18 cellular contexts compared by ENCODE assay signal in genomic region chr7:44085549-44085948, GRCh38. TPM values are rescaled to one million over a fixed set of nuclear protein-coding genes. Genes with fewer than 3 reads are reported as not detected.
DNase-seq lines count a peak whose midpoint lies in the region; ATAC-seq and TF ChIP-seq lines count a peak whose summit lies in the region.
"Had no signal": no experiment of that assay in that cellular context is flagged by ENCODE, and none has a peak within 500 bp of the region (broad histone marks: within the 10 kb centered on the region; RNA-seq: fewer than 3 reads in every experiment).

No MANE protein-coding gene starts in this region.

- H3K27me3 ChIP-seq in right cardiac atrium (ENCODE audit: control insufficient read depth, insufficient read depth) (no peaks in the 10 kb centered on the region), right atrium auricular region (no peaks in the 10 kb centered on the region), PC-9 (ENCODE audit: insufficient read depth, low read depth) (no peaks in the 10 kb centered on the region), fibroblast of lung (ENCODE audit: control insufficient read depth, insufficient read depth, low read length) (no peaks in the 10 kb centered on the region), aorta (ENCODE audit: control insufficient read depth in 1 of 2, insufficient read depth in 2 of 2, low read length in 1 of 2) (no peaks in the 10 kb centered on the region)
- H3K27me3 ChIP-seq: cardiac muscle cell had no signal

- no peak overlapping the region for H3K4me3 Mint-ChIP-seq in naive thymus-derived CD8-positive, alpha-beta T cell

- intact Hi-C loops in right cardiac atrium (cut with DNase I) (no loop called here), PC-9 (cut with micrococcal nuclease; ENCODE audit: unreplicated experiment) (no loop called here), aorta (cut with DNase I) (no loop called here)

- H3K27me3 Mint-ChIP-seq in naive thymus-derived CD8-positive, alpha-beta T cell = no peaks in the 10 kb centered on the region

- peaks cover 14% of the 10 kb centered on the region; the same call in 1 of the 2 replicates for H3F3A ChIP-seq in PC-9 (ENCODE audit: insufficient read depth, low read depth)

- H2AFZ ChIP-seq in PC-9 = no peak overlapping the region
- no peak overlapping the region for H2AFZ ChIP-seq in fibroblast of lung (ENCODE audit: low read length)

- H3K36me3 Mint-ChIP-seq in naive thymus-derived CD8-positive, alpha-beta T cell = peaks cover 0 to 7% (median 5%) of the 10 kb centered on the region in 3 donors

- POLR2A ChIA-PET in PC-9 (lab: Charles Lee; ENCODE audit: unreplicated experiment) = no interaction called here
- POLR2A ChIA-PET in naive thymus-derived CD8-positive, alpha-beta T cell (lab: Charles Lee) = interaction anchor here (0.7 to 1.1 kb wide), 2 partner anchors 38 to 41 kb away, joined by 3 read pairs; partner anchors contain the start of genes DBNL and POLD2

- H3K9me3 ChIP-seq in right cardiac atrium (ENCODE audit: control insufficient read depth, low read length) (no peaks in the 10 kb centered on the region), right atrium auricular region (no peaks in the 10 kb centered on the region), PC-9 (ENCODE audit: insufficient read depth, low read depth) (no peaks in the 10 kb centered on the region), fibroblast of lung (ENCODE audit: control insufficient read depth, insufficient read depth, low read depth, low read length) (no peaks in the 10 kb centered on the region), aorta (ENCODE audit: control insufficient read depth, low read length) (no peaks in the 10 kb centered on the region)
- H3K9me3 ChIP-seq: prostate gland had no signal

- no peak for TF ChIP-seq CTCF in right atrium auricular region (IDR thresholded peaks at IDR 0.05)
- peak; percentile 27; the same call in 1 of the 2 replicates for TF ChIP-seq CTCF in PC-9 (conservative IDR thresholded peaks at IDR 0.05)
- peak in 1 of 2 donors; percentile 6 for TF ChIP-seq CTCF in fibroblast of lung (conservative IDR thresholded peaks at IDR 0.05 in 1 of 2, IDR thresholded peaks at IDR 0.05 in 1 of 2; ENCODE audit: low read depth in 1 of 2, low read length in 2 of 2)

- no peaks in the 10 kb centered on the region for H3K9me2 ChIP-seq in PC-9 (ENCODE audit: insufficient read depth)

- no peak overlapping the region for H3K9ac ChIP-seq in fibroblast of lung (ENCODE audit: insufficient read depth, low read length)

- peaks cover 8 to 20% (median 15%) of the 10 kb centered on the region in 4 donors for H3K4me1 Mint-ChIP-seq in naive thymus-derived CD8-positive, alpha-beta T cell

- H3K4me1 ChIP-seq in right cardiac atrium (ENCODE audit: control insufficient read depth, insufficient read depth, low read length) (peaks cover 3% of the 10 kb centered on the region), right atrium auricular region (peaks cover 0 to 36% of the 10 kb centered on the region in 2 donors), PC-9 (replicated peaks; ENCODE audit: insufficient read depth) (peaks cover 20% of the 10 kb centered on the region), fibroblast of lung (ENCODE audit: control insufficient read depth, extremely low read depth, insufficient read depth, low read length) (peaks cover 14% of the 10 kb centered on the region), aorta (ENCODE audit: control insufficient read depth in 1 of 2, insufficient read depth in 2 of 2, low read length in 2 of 2) (peaks cover 0 to 8% of the 10 kb centered on the region in 2 donors)
- H3K4me1 ChIP-seq: prostate gland had no signal

- ATAC-seq in right cardiac atrium (no peak), aorta (ENCODE audit: low FRiP score) (no peak)
- ATAC-seq in naive thymus-derived CD8-positive, alpha-beta T cell = no peak

- H3K27ac ChIP-seq in right cardiac atrium (ENCODE audit: low read length) = no peak overlapping the region
- peak overlapping the region in 1 of 2 donors; percentile 3 for H3K27ac ChIP-seq in right atrium auricular region
- H3K27ac ChIP-seq in PC-9 = no peak overlapping the region
- H3K27ac ChIP-seq in fibroblast of lung (ENCODE audit: insufficient read depth, low read length) = peak overlapping the region; percentile 35
- H3K27ac ChIP-seq in aorta (ENCODE audit: low read depth in 1 of 2, low read length in 2 of 2) = peak overlapping the region; percentile 78 to 84
- H3K27ac ChIP-seq: cardiac muscle cell, prostate gland had no signal

- no TSS peak for BruUV-seq in PC-9 (replicated peaks; lab: Mats Ljungman, UMichigan)

- H3K27ac Mint-ChIP-seq in naive thymus-derived CD8-positive, alpha-beta T cell = no peak overlapping the region
- H3K27ac Mint-ChIP-seq: activated T-helper 2 cell treated with anti-CD3 and anti-CD28 coated beads, Interferon-gamma antibody, Interleukin-2, Interleukin-4, amounts not matched to agents 10 μg/mL and 5 μg/mL and 100 μg/mL, durations not matched to agents 14 hours and 24 hours and 36 hours had no signal

- CTCF ChIA-PET in PC-9 (lab: Charles Lee) = no interaction called here

- WGBS in right cardiac atrium = 95% methylated on average over 3 of the region's 3 CpGs
- WGBS in aorta, 2 donors = 85 to 93% methylated on average over 3 of the region's 3 CpGs

- H4K20me1 ChIP-seq in PC-9 (ENCODE audit: insufficient read depth) (no peaks in the 10 kb centered on the region), fibroblast of lung (ENCODE audit: control insufficient read depth, extremely low read depth, insufficient read depth, low read length) (no peaks in the 10 kb centered on the region)

- no peaks in the 10 kb centered on the region for H3K9me3 Mint-ChIP-seq in naive thymus-derived CD8-positive, alpha-beta T cell
- H3K9me3 Mint-ChIP-seq: activated T-helper 2 cell treated with anti-CD3 and anti-CD28 coated beads, Interferon-gamma antibody, Interleukin-2, Interleukin-4, amounts not matched to agents 10 μg/mL and 5 μg/mL and 100 μg/mL, durations not matched to agents 14 hours and 24 hours and 36 hours had no signal

- H3K79me2 ChIP-seq in PC-9 (ENCODE audit: low read depth) (peaks cover 13% of the 10 kb centered on the region), fibroblast of lung (ENCODE audit: control insufficient read depth, insufficient read depth, low read length) (peaks cover 6% of the 10 kb centered on the region)

- no peak overlapping the region for H3K4me3 ChIP-seq in right cardiac atrium (ENCODE audit: low read length)
- H3K4me3 ChIP-seq in right atrium auricular region = no peak overlapping the region
- H3K4me3 ChIP-seq in PC-9 = no peak overlapping the region
- H3K4me3 ChIP-seq in fibroblast of lung (replicated peaks in 1 of 4; ENCODE audit: control extremely low read depth in 1 of 4, insufficient read depth in 1 of 4, low read depth in 3 of 4, low read length in 4 of 4) = no peak overlapping the region
- H3K4me3 ChIP-seq in aorta (ENCODE audit: low read length in 2 of 2) = no peak overlapping the region
- H3K4me3 ChIP-seq: cardiac muscle cell, prostate gland had no signal

- H3K36me3 ChIP-seq in right atrium auricular region (peaks cover under 1% of the 10 kb centered on the region), PC-9 (ENCODE audit: low read depth) (peaks cover 2% of the 10 kb centered on the region; the same call in 1 of the 2 replicates), fibroblast of lung (ENCODE audit: control insufficient read depth, insufficient read depth, low read length) (no peaks in the 10 kb centered on the region), aorta (ENCODE audit: control insufficient read depth in 1 of 2, insufficient read depth in 2 of 2, low read length in 1 of 2) (no peaks in the 10 kb centered on the region)

- H3K4me2 ChIP-seq in PC-9 (no peak overlapping the region), fibroblast of lung (ENCODE audit: extremely low read depth, insufficient read depth, low read length) (no peak overlapping the region)

- DNase-seq in right cardiac atrium (peak in 2 of 3 donors; percentile 47 to 53), right atrium auricular region (ENCODE audit: low spot score) (no peak), PC-9 (no peak), fibroblast of lung (ENCODE audit: low read depth in 2 of 2) (no peak), aorta (peak in 1 of 2 donors; percentile 67), AML-193 (lab: John Stamatoyannopoulos, UW) (no peak), GOT3 (lab: John Stamatoyannopoulos, UW) (no peak)
- DNase-seq in naive thymus-derived CD8-positive, alpha-beta T cell = no peak
- DNase-seq: activated CD4-positive, alpha-beta T cell treated with anti-CD3 and anti-CD28 coated beads, Interleukin-2, amount 50 U/mL, for 4 hours; EL; midbrain; NCI-H2171 treated with DMSO at 0.1 percent for 48 hours; stimulated activated CD4-positive, alpha-beta T cell treated with anti-CD3 and anti-CD28 coated beads, Interleukin-2, amount 100 ng/mL, for 24 hours had no signal

RNA-seq across cellular contexts. Expression of gene POLM, which starts 3.2 kb away (rescaled TPM):
- 10 to 100 TPM; 24.5 to 28.9 (median 25.8) TPM for total RNA-seq in right cardiac atrium
- polyA plus RNA-seq in right cardiac atrium = 16.6 TPM
- 10 to 100 TPM; 18.5 to 31.3 TPM for total RNA-seq in right atrium auricular region
- 58.8 and 59.1 TPM in 2 replicates for total RNA-seq in PC-9 (2021)
- total RNA-seq in fibroblast of lung = 11.0 and 12.7 TPM in 2 replicates
- 4.9 and 5.9 TPM in 2 replicates for polyA plus RNA-seq in fibroblast of lung
- 5.7 and 7.1 TPM in 2 replicates for polyA plus RNA-seq in fibroblast of lung (2012)
- 13.0 and 18.5 TPM in 2 replicates for polyA minus RNA-seq in fibroblast of lung (ENCODE audit: low replicate concordance)
- total RNA-seq in aorta = 10 to 100 TPM; 27.6 to 35.7 TPM
- polyA plus RNA-seq in aorta = 10 to 100 TPM in 1 of 2 donors, 1 to 10 TPM in 1; 8.4 to 35.6 TPM
- 100 to 1,000 TPM in 1 of 2 experiments, 10 to 100 TPM in 1; 96.4 to 106 TPM for total RNA-seq in naive thymus-derived CD8-positive, alpha-beta T cell
- polyA plus RNA-seq in naive thymus-derived CD8-positive, alpha-beta T cell = 10 to 100 TPM; 11.1 to 24.8 (median 15.0) TPM

RNA-seq across cellular contexts. Expression of gene AEBP1, which starts 18.6 kb away (rescaled TPM):
- total RNA-seq in right cardiac atrium = 100 to 1,000 TPM in 2 of 4 donors, 10 to 100 TPM in 2; 81.0 to 124 (median 103) TPM
- polyA plus RNA-seq in right cardiac atrium = 62.8 TPM
- total RNA-seq in right atrium auricular region = 100 to 1,000 TPM in 1 of 2 donors, 10 to 100 TPM in 1; 84.4 to 193 TPM
- 0.33 and 0.98 TPM in 2 replicates for total RNA-seq in PC-9 (2021)
- 116 and 133 TPM in 2 replicates for total RNA-seq in fibroblast of lung
- 24.1 and 44.4 TPM in 2 replicates for polyA plus RNA-seq in fibroblast of lung
- polyA plus RNA-seq in fibroblast of lung (2012) = 72.1 and 157 TPM in 2 replicates
- polyA minus RNA-seq in fibroblast of lung (ENCODE audit: low replicate concordance) = 93.3 and 303 TPM in 2 replicates
- total RNA-seq in aorta = 1,000 to 10,000 TPM in 1 of 2 donors, 100 to 1,000 TPM in 1; 856 to 1,098 TPM
- 1,000 to 10,000 TPM in 1 of 2 donors, 100 to 1,000 TPM in 1; 293 to 2,243 TPM for polyA plus RNA-seq in aorta
- 10 to 100 TPM; 37.1 to 38.5 TPM for total RNA-seq in naive thymus-derived CD8-positive, alpha-beta T cell
- 10 to 100 TPM in 1 of 3 donors, 1 to 10 TPM in 2; 2.4 to 10.4 (median 4.2) TPM for polyA plus RNA-seq in naive thymus-derived CD8-positive, alpha-beta T cell
- total RNA-seq: LHCN-M2 had no signal

RNA-seq across cellular contexts. Expression of gene PGAM2, which starts 20.2 kb away (rescaled TPM):
- total RNA-seq in right cardiac atrium = 1,000 to 10,000 TPM in 2 of 4 donors, 100 to 1,000 TPM in 2; 946 to 1,159 (median 1,024) TPM
- 2,530 TPM for polyA plus RNA-seq in right cardiac atrium
- 1,000 to 10,000 TPM in 1 of 2 donors, 100 to 1,000 TPM in 1; 680 to 2,809 TPM for total RNA-seq in right atrium auricular region
- 4.2 and 9.7 TPM in 2 replicates for total RNA-seq in PC-9 (2021)
- total RNA-seq in fibroblast of lung = 0.26 and 0.33 TPM in 2 replicates
- polyA plus RNA-seq in fibroblast of lung = not detected in 2 replicates
- polyA plus RNA-seq in fibroblast of lung (2012) = 0.18 TPM in 1 of 2 replicates, not detected in the other
- polyA minus RNA-seq in fibroblast of lung (ENCODE audit: low replicate concordance) = not detected in 2 replicates
- 1 to 10 TPM; 4.1 to 4.8 TPM for total RNA-seq in aorta
- polyA plus RNA-seq in aorta = 1 to 10 TPM; 8.0 to 9.5 TPM
- total RNA-seq in naive thymus-derived CD8-positive, alpha-beta T cell = 1 to 10 TPM; 3.3 to 3.9 TPM
- polyA plus RNA-seq in naive thymus-derived CD8-positive, alpha-beta T cell = not detected
- total RNA-seq: endothelial cell of umbilical vein, LHCN-M2 had no signal

RNA-seq across cellular contexts. Expression of gene POLD2, which starts 37.8 kb away (rescaled TPM):
- total RNA-seq in right cardiac atrium (100 to 1,000 TPM in 1 of 4 donors, 10 to 100 TPM in 3; 85.8 to 110 (median 99.0) TPM), right atrium auricular region (10 to 100 TPM; 71.4 to 76.5 TPM), PC-9 (2021) (217 and 249 TPM in 2 replicates), fibroblast of lung (58.8 and 76.5 TPM in 2 replicates), aorta (10 to 100 TPM; 49.5 to 53.4 TPM)
- polyA plus RNA-seq in right cardiac atrium (86.6 TPM), fibroblast of lung (69.8 and 122 TPM in 2 replicates), aorta (10 to 100 TPM; 31.6 to 93.1 TPM)
- 101 and 168 TPM in 2 replicates for polyA plus RNA-seq in fibroblast of lung (2012)
- 110 and 231 TPM in 2 replicates for polyA minus RNA-seq in fibroblast of lung (ENCODE audit: low replicate concordance)
- 10 to 100 TPM; 70.5 to 72.4 TPM for total RNA-seq in naive thymus-derived CD8-positive, alpha-beta T cell
- polyA plus RNA-seq in naive thymus-derived CD8-positive, alpha-beta T cell = 100 to 1,000 TPM in 1 of 3 donors, 10 to 100 TPM in 2; 64.3 to 102 (median 89.4) TPM

RNA-seq across cellular contexts. Expression of gene DBNL, which starts 41.0 kb away (rescaled TPM):
- total RNA-seq in right cardiac atrium (10 to 100 TPM; 34.3 to 44.6 (median 38.1) TPM), right atrium auricular region (10 to 100 TPM; 31.4 to 66.2 TPM), PC-9 (2021) (65.6 and 70.7 TPM in 2 replicates), fibroblast of lung (66.8 and 88.2 TPM in 2 replicates), aorta (100 to 1,000 TPM in 1 of 2 donors, 10 to 100 TPM in 1; 96.1 to 105 TPM)
- polyA plus RNA-seq in right cardiac atrium (37.5 TPM), fibroblast of lung (86.4 and 115 TPM in 2 replicates), aorta (10 to 100 TPM; 80.1 to 91.6 TPM)
- 119 and 150 TPM in 2 replicates for polyA plus RNA-seq in fibroblast of lung (2012)
- polyA minus RNA-seq in fibroblast of lung (ENCODE audit: low replicate concordance) = 264 and 307 TPM in 2 replicates
- total RNA-seq in naive thymus-derived CD8-positive, alpha-beta T cell = 100 to 1,000 TPM; 184 to 192 TPM
- 100 to 1,000 TPM; 180 to 222 (median 218) TPM for polyA plus RNA-seq in naive thymus-derived CD8-positive, alpha-beta T cell

Comparison
In these comparisons a context has a peak if more than half of its experiments do, and no peak if none do; other contexts are left out.
1. DNase-seq: peak in right cardiac atrium (2 of 3); none in right atrium auricular region (single experiment), PC-9 (0 of 2), fibroblast of lung (0 of 2), AML-193 (0 of 2), naive thymus-derived CD8-positive, alpha-beta T cell (0 of 10) and GOT3 (single experiment).
2. H3K27ac ChIP-seq: peak in fibroblast of lung (single experiment) and aorta (2 of 2); none in right cardiac atrium (single experiment) and PC-9 (single experiment).
3. RNA of gene AEBP1, which starts 18.6 kb away (total RNA-seq): 856 to 1,098 TPM in aorta, 84.4 to 193 TPM in right atrium auricular region, 116 to 133 TPM in fibroblast of lung, 81.0 to 124 TPM in right cardiac atrium and 37.1 to 38.5 TPM in naive thymus-derived CD8-positive, alpha-beta T cell; 0.33 to 0.98 TPM in PC-9; every median in the first group is over 10 times any median in the second.
4. RNA of gene PGAM2, which starts 20.2 kb away (total RNA-seq): 680 to 2,809 TPM in right atrium auricular region and 946 to 1,159 TPM in right cardiac atrium; 4.2 to 9.7 TPM in PC-9, 4.1 to 4.8 TPM in aorta, 3.3 to 3.9 TPM in naive thymus-derived CD8-positive, alpha-beta T cell and 0.26 to 0.33 TPM in fibroblast of lung; every median in the first group is over 10 times any median in the second.